In genomic region chr5:179828756-179829421, GRCh38 we compare ENCODE assay signal across 16 cellular contexts. TPM values are rescaled to one million over a fixed set of nuclear protein-coding genes. Genes with fewer than 3 reads are reported as not detected.
DNase-seq lines count a peak whose midpoint lies in the region; ATAC-seq and TF ChIP-seq lines count a peak whose summit lies in the region.
"Had no signal": no experiment of that assay in that cellular context is flagged by ENCODE, and none has a peak within 500 bp of the region (broad histone marks: within the 10 kb centered on the region; RNA-seq: fewer than 3 reads in every experiment).

No MANE protein-coding gene starts in this region.

- no peak overlapping the region for H2AFZ ChIP-seq in hepatocyte
- H2AFZ ChIP-seq: GM23248 had no signal

- H3K9me3 Mint-ChIP-seq in activated naive CD4-positive, alpha-beta T cell treated with anti-CD3 and anti-CD28 coated beads for 36 hours, result no peaks in the 10 kb centered on the region
- 0 out of 2 replicates have a peak, but pooled peaks cover 7% of the 10 kb centered on the region for H3K9me3 Mint-ChIP-seq in WTC11

- peaks cover 5% of the 10 kb centered on the region for H3K36me3 ChIP-seq in hepatocyte (replicated peaks; ENCODE audit: insufficient read depth, low read depth)
- peaks cover 99 to 100% (median 100%) of the 10 kb centered on the region in 4 donors for H3K36me3 ChIP-seq in stomach
- H3K36me3 ChIP-seq in body of pancreas (replicated peaks in 1 of 2; ENCODE audit: insufficient read depth in 1 of 2, low read depth in 2 of 2), result peaks cover 35 to 53% of the 10 kb centered on the region in 2 donors

- no peaks in the 10 kb centered on the region for H3K27me3 ChIP-seq in hepatocyte
- H3K27me3 ChIP-seq in stomach, result no peaks in the 10 kb centered on the region
- no peaks in the 10 kb centered on the region for H3K27me3 ChIP-seq in body of pancreas

- H4K20me1 ChIP-seq in hepatocyte (ENCODE audit: insufficient read depth, poor library complexity, severe bottlenecking), result peaks cover 68% of the 10 kb centered on the region

- H3K36me3 Mint-ChIP-seq in activated naive CD4-positive, alpha-beta T cell treated with anti-CD3 and anti-CD28 coated beads for 36 hours (ENCODE audit: low read depth), result peaks cover 55% of the 10 kb centered on the region
- peaks cover 89% of the 10 kb centered on the region for H3K36me3 Mint-ChIP-seq in WTC11

- peaks cover 26% of the 10 kb centered on the region for H3K4me1 Mint-ChIP-seq in activated naive CD4-positive, alpha-beta T cell treated with anti-CD3 and anti-CD28 coated beads for 36 hours (ENCODE audit: low read depth)
- H3K4me1 Mint-ChIP-seq in WTC11, result peaks cover 26% of the 10 kb centered on the region

- CTCF ChIA-PET in activated naive CD4-positive, alpha-beta T cell treated with anti-CD3 and anti-CD28 coated beads for 36 hours (lab: Charles Lee), result interaction anchor here (0.6 to 0.8 kb wide), 2 partner anchors 18 to 27 kb away, joined by 3 read pairs; no protein-coding TSS in a partner anchor
- CTCF ChIA-PET in WTC11 (lab: Charles Lee), result interaction anchor here (3.1 kb wide), 1 partner anchor 27 kb away, joined by 11 read pairs; no protein-coding TSS in a partner anchor

- H3K9me3 ChIP-seq in hepatocyte (ENCODE audit: low read depth) (no peaks in the 10 kb centered on the region), stomach (no peaks in the 10 kb centered on the region), body of pancreas (no peaks in the 10 kb centered on the region)

- H3K9me2 ChIP-seq in hepatocyte (replicated peaks; ENCODE audit: insufficient read depth), result no peaks in the 10 kb centered on the region

- 97% methylated on average over 3 of the region's 3 CpGs for WGBS in hepatocyte (ENCODE audit: low lambda C conversion rate, missing lambda C conversion rate)
- 90 to 95% (median 93%) methylated on average over 3 of the region's 3 CpGs for WGBS in stomach, 5 donors
- WGBS in body of pancreas, 2 donors, result 95% methylated on average over 3 of the region's 3 CpGs

- POLR2A ChIA-PET in WTC11 (lab: Charles Lee), result no interaction called here

- peak; percentile 11; the same call in 1 of the 2 replicates for ATAC-seq in WTC11
- no peak for ATAC-seq in body of pancreas
- ATAC-seq: left colon had no signal

- H3K4me3 ChIP-seq in hepatocyte (no peak overlapping the region), stomach (no peak overlapping the region), body of pancreas (no peak overlapping the region)
- H3K4me3 ChIP-seq: GM23248 had no signal

- peak overlapping the region; percentile 54 for H3K27ac Mint-ChIP-seq in activated naive CD4-positive, alpha-beta T cell treated with anti-CD3 and anti-CD28 coated beads for 36 hours
- peak overlapping the region; percentile 88 for H3K27ac Mint-ChIP-seq in WTC11

- no peak for TF ChIP-seq CTCF in WTC11 (IDR thresholded peaks at IDR 0.05)
- no peak for TF ChIP-seq CTCF in hepatocyte (IDR thresholded peaks at IDR 0.05; ENCODE audit: poor library complexity)
- no peak for TF ChIP-seq CTCF in stomach (IDR thresholded peaks at IDR 0.05)
- TF ChIP-seq CTCF in body of pancreas (IDR thresholded peaks at IDR 0.05), result no peak

- no peak for TF ChIP-seq EP300 in stomach (IDR thresholded peaks at IDR 0.05)

- no peak overlapping the region for H3K4me3 Mint-ChIP-seq in activated naive CD4-positive, alpha-beta T cell treated with anti-CD3 and anti-CD28 coated beads for 36 hours
- H3K4me3 Mint-ChIP-seq in WTC11, result peak overlapping the region; percentile 26; the same call in 1 of the 2 replicates

- peaks cover 25% of the 10 kb centered on the region for H3K79me2 ChIP-seq in hepatocyte

- H3K27ac ChIP-seq in hepatocyte (peak overlapping the region; percentile 9), stomach (peak overlapping the region in 4 of 5 donors; percentile 5 to 59 (median 42)), body of pancreas (peak overlapping the region in 2 of 4 donors; percentile 6 to 15)
- H3K27ac ChIP-seq: GM23248 had no signal

- no peak for DNase-seq in activated naive CD4-positive, alpha-beta T cell treated with anti-CD3 and anti-CD28 coated beads for 36 hours
- DNase-seq in activated naive CD4-positive, alpha-beta T cell treated with anti-CD3 and anti-CD28 coated beads, Interleukin-2, amount 50 U/mL, for 16 hours, result no peak
- DNase-seq in WTC11 (ENCODE audit: low spot score), result no peak
- DNase-seq in hepatocyte (ENCODE audit: low spot score), result no peak
- no peak for DNase-seq in stomach
- DNase-seq in NCI-H1105 treated with DMSO at 0.1 percent for 48 hours (lab: John Stamatoyannopoulos, UW), result no peak
- DNase-seq in hypothalamus (lab: John Stamatoyannopoulos, UW), result no peak
- no peak for DNase-seq in body of pancreas
- DNase-seq: activated CD4-positive, alpha-beta T cell treated with anti-CD3 and anti-CD28 coated beads for 48 hours; amniotic stem cell; DND-41; effector memory CD4-positive, alpha-beta T cell; GM23248; left colon; stimulated activated CD8-positive, alpha-beta memory T cell treated with anti-CD3 and anti-CD28 coated beads, Interleukin-4, amount 100 ng/mL, for 48 hours had no signal

- H3K4me2 ChIP-seq in hepatocyte, result no peak overlapping the region

- intact Hi-C loops in activated naive CD4-positive, alpha-beta T cell treated with anti-CD3 and anti-CD28 coated beads for 36 hours (cut with micrococcal nuclease), result no loop called here
- intact Hi-C loops in stomach (cut with DNase I; ENCODE audit: low total_unique reads), result no loop called here
- intact Hi-C loops in body of pancreas (cut with DNase I), result no loop called here

- TF ChIP-seq POLR2A in stomach (IDR thresholded peaks at IDR 0.05) (no peak), body of pancreas (IDR thresholded peaks at IDR 0.05) (no peak)

- H3K27me3 Mint-ChIP-seq in activated naive CD4-positive, alpha-beta T cell treated with anti-CD3 and anti-CD28 coated beads for 36 hours (ENCODE audit: low read depth), result no peaks in the 10 kb centered on the region
- no peaks in the 10 kb centered on the region for H3K27me3 Mint-ChIP-seq in WTC11 (ENCODE audit: low read depth)

- H3K4me1 ChIP-seq in hepatocyte (ENCODE audit: insufficient read depth) (peaks cover 14% of the 10 kb centered on the region), stomach (peaks cover 19 to 92% (median 54%) of the 10 kb centered on the region in 4 donors), body of pancreas (peaks cover 32% of the 10 kb centered on the region)

TF ChIP-seq in WTC11, 78 proteins besides CTCF, POLR2A, EP300 and RAD21:
- peak; percentile 59 for TF ChIP-seq ZNF423 (CRISPR knock-in tag; IDR thresholded peaks at IDR 0.05)
- no peak for TF ChIP-seq EMX1 (CRISPR knock-in tag; IDR thresholded peaks at IDR 0.05)

RNA-seq across cellular contexts. Expression of gene SQSTM1, which starts 8.2 kb away (rescaled TPM):
- total RNA-seq in activated naive CD4-positive, alpha-beta T cell treated with anti-CD3 and anti-CD28 coated beads for 36 hours, result 100 to 1,000 TPM; 109 to 114 TPM
- total RNA-seq in WTC11 (2021), result 78.5 to 95.2 TPM (median 86.5 TPM) in 3 replicates
- total RNA-seq in hepatocyte, result 372 and 402 TPM in 2 replicates
- polyA plus RNA-seq in hepatocyte, result 641 and 727 TPM in 2 replicates
- total RNA-seq in stomach, result 100 to 1,000 TPM; 163 to 693 (median 508) TPM
- polyA plus RNA-seq in stomach, result 100 to 1,000 TPM; 166 to 251 (median 213) TPM
- 100 to 1,000 TPM; 249 to 606 TPM for total RNA-seq in body of pancreas

RNA-seq across cellular contexts. Expression of gene MGAT4B, which starts 22.2 kb away (rescaled TPM):
- total RNA-seq in activated naive CD4-positive, alpha-beta T cell treated with anti-CD3 and anti-CD28 coated beads for 36 hours, result 10 to 100 TPM; 57.7 to 59.9 TPM
- total RNA-seq in WTC11 (2021) (127 to 151 TPM (median 135 TPM) in 3 replicates), hepatocyte (132 and 159 TPM in 2 replicates), stomach (100 to 1,000 TPM; 149 to 617 (median 206) TPM), body of pancreas (10 to 100 TPM; 89.0 to 90.0 TPM)
- polyA plus RNA-seq in hepatocyte (233 and 243 TPM in 2 replicates), stomach (100 to 1,000 TPM in 2 of 3 donors, 10 to 100 TPM in 1; 85.0 to 115 (median 101) TPM)

RNA-seq across cellular contexts. Expression of gene MRNIP, which starts 29.7 kb away (rescaled TPM):
- total RNA-seq in activated naive CD4-positive, alpha-beta T cell treated with anti-CD3 and anti-CD28 coated beads for 36 hours, result 10 to 100 TPM; 16.2 to 16.3 TPM
- total RNA-seq in WTC11 (2021) (35.2 to 42.0 TPM (median 36.7 TPM) in 3 replicates), hepatocyte (11.2 and 21.2 TPM in 2 replicates), stomach (10 to 100 TPM in 4 of 5 donors, 1 to 10 TPM in 1; 8.0 to 46.0 (median 27.0) TPM), body of pancreas (10 to 100 TPM; 23.4 to 34.8 TPM)
- polyA plus RNA-seq in hepatocyte (28.5 and 51.6 TPM in 2 replicates), stomach (10 to 100 TPM; 15.1 to 31.1 (median 27.2) TPM)

RNA-seq across cellular contexts. Expression of gene LTC4S, which starts 35.1 kb away (rescaled TPM):
- under 1 TPM in 1 of 2 experiments, not detected in 1; 0.79 TPM for total RNA-seq in activated naive CD4-positive, alpha-beta T cell treated with anti-CD3 and anti-CD28 coated beads for 36 hours
- total RNA-seq in WTC11 (2021) (2.6 to 4.5 TPM (median 3.0 TPM) in 3 replicates), hepatocyte (0.72 TPM in 1 of 2 replicates, not detected in the other), stomach (10 to 100 TPM in 2 of 5 donors, 1 to 10 TPM in 2, not detected in 1; 5.0 to 21.0 (median 13.3) TPM), body of pancreas (10 to 100 TPM; 10.6 to 16.2 TPM)
- polyA plus RNA-seq in hepatocyte (3.7 and 6.5 TPM in 2 replicates), stomach (1 to 10 TPM; 3.3 to 8.4 (median 8.2) TPM)
- total RNA-seq: M059J had no signal
